ENCODE assay signal across 8 cellular contexts in the genomic region with DNA sequence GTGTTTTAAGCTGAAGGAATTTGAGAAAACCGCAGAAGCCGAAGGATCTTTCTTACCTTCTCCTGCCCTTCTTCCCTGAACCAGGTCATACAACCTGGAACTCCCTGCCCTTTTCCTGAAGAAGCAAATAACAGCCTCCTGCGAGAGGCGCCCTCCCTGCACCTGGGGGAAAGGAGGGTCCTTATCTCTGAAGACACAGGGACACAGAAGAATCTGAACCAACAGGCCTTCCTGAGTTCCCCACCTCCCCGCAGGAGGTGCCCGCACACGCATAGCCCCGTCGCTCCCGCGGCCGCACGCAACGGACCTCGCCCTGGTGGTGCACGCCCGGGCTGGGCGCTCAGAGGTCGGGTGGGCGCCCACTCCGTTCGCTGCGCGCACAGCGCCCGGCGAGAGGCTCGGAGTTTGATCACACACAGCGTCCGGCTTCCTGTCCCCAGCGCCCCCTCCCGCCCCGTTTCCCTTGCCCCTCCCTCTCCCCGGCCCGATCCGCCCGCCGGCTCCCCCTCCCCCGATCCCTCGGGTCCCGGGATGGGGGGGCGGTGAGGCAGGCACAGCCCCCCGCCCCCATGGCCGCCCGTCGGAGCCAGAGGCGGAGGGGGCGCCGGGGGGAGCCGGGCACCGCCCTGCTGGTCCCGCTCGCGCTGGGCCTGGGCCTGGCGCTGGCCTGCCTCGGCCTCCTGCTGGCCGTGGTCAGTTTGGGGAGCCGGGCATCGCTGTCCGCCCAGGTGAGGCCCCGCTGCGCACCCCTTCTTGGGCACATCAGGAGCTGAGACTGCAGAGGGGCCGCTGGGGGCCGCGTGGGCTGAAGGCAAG. TPM values are rescaled to one million over a fixed set of nuclear protein-coding genes. Genes with fewer than 3 reads are reported as not detected.
DNase-seq lines count a peak whose midpoint lies in the region; ATAC-seq and TF ChIP-seq lines count a peak whose summit lies in the region.

A gene with protein sequence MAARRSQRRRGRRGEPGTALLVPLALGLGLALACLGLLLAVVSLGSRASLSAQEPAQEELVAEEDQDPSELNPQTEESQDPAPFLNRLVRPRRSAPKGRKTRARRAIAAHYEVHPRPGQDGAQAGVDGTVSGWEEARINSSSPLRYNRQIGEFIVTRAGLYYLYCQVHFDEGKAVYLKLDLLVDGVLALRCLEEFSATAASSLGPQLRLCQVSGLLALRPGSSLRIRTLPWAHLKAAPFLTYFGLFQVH (plus strand): TSS at position 474 of the 816 bp plus-strand sequence. CDS start 96 bp downstream, at position 570.

- H3K27ac ChIP-seq in breast epithelium (peak within 1 kb of the TSS; percentile 89 to 94), skeletal muscle tissue (ENCODE audit: low read depth, low read length) (peak within 1 kb of the TSS; percentile 58)

- H3K27me3 Mint-ChIP-seq in immature natural killer cell (ENCODE audit: low read depth in 3 of 3) = peaks cover 0 to 8% (median 1%) of the 10 kb centered on the region in 3 donors
- H3K27me3 Mint-ChIP-seq in Caco-2 (ENCODE audit: insufficient read depth, unreplicated experiment) = no peaks in the 10 kb centered on the region

- H3K9me3 Mint-ChIP-seq in immature natural killer cell = no peaks in the 10 kb centered on the region
- H3K9me3 Mint-ChIP-seq in Caco-2 (ENCODE audit: unreplicated experiment) = no peaks in the 10 kb centered on the region

- H3K27me3 ChIP-seq in breast epithelium (no peaks in the 10 kb centered on the region), skeletal muscle tissue (ENCODE audit: control insufficient read depth in 3 of 3, insufficient read depth in 3 of 3, low read length in 3 of 3) (peaks cover 0 to 3% (median 0%) of the 10 kb centered on the region in 3 donors), Caco-2 (replicated peaks; ENCODE audit: control insufficient read depth, insufficient read depth, low read length) (no peaks in the 10 kb centered on the region)

- H3K4me1 ChIP-seq in breast epithelium (peaks cover 2 to 6% of the 10 kb centered on the region in 2 donors), skeletal muscle tissue (ENCODE audit: control insufficient read depth in 3 of 3, insufficient read depth in 3 of 3, low read length in 3 of 3) (peaks cover 14 to 20% (median 16%) of the 10 kb centered on the region in 3 donors), Caco-2 (peaks cover 4% of the 10 kb centered on the region; the same call in 1 of the 2 replicates)

- no peaks in the 10 kb centered on the region for H3K9me3 ChIP-seq in breast epithelium
- no peaks in the 10 kb centered on the region for H3K9me3 ChIP-seq in skeletal muscle tissue (ENCODE audit: control insufficient read depth in 3 of 3, low read length in 3 of 3)
- H3K9me3 ChIP-seq in Caco-2 = no peaks in the 10 kb centered on the region

- POLR2A ChIA-PET in Caco-2 (lab: Charles Lee) = interaction anchor here (0.6 kb wide), 1 partner anchor 13 kb away, joined by 3 read pairs; no protein-coding TSS in a partner anchor

- CTCF ChIA-PET in Caco-2 (lab: Charles Lee) = no interaction called here

- H3K4me1 Mint-ChIP-seq in immature natural killer cell (peaks cover 54 to 60% of the 10 kb centered on the region in 2 donors), Caco-2 (ENCODE audit: low read depth, unreplicated experiment) (peaks cover 10% of the 10 kb centered on the region)

- no peaks in the 10 kb centered on the region for H3K36me3 ChIP-seq in breast epithelium
- H3K36me3 ChIP-seq in skeletal muscle tissue (ENCODE audit: control insufficient read depth in 3 of 3, insufficient read depth in 3 of 3, low read length in 3 of 3) = peaks cover 0 to 12% (median 2%) of the 10 kb centered on the region in 3 donors
- no peaks in the 10 kb centered on the region for H3K36me3 ChIP-seq in Caco-2 (ENCODE audit: control insufficient read depth, insufficient read depth, low read length)

- DNase-seq in breast epithelium (ENCODE audit: low spot score in 2 of 2) (peak; percentile 27 to 70), immature natural killer cell (peak; percentile 61 to 66 (median 64)), Caco-2 (no peak)

- ATAC-seq in HG03354 (IDR thresholded peaks at IDR 0.05; ENCODE audit: poor library complexity, severe bottlenecking, unreplicated experiment) (no peak), GM21723 (IDR thresholded peaks at IDR 0.05; ENCODE audit: unreplicated experiment) (no peak)

- H3K36me3 Mint-ChIP-seq in immature natural killer cell = peaks cover 4 to 9% (median 8%) of the 10 kb centered on the region in 3 donors
- H3K36me3 Mint-ChIP-seq in Caco-2 (ENCODE audit: insufficient read depth, unreplicated experiment) = peaks cover 5% of the 10 kb centered on the region

- H3K4me3 Mint-ChIP-seq in immature natural killer cell = peak within 1 kb of the TSS; percentile 87 to 92 (median 89)
- H3K4me3 Mint-ChIP-seq in Caco-2 (ENCODE audit: unreplicated experiment) = no peak within 1 kb of the TSS

- BruUV-seq in Caco-2 (replicated peaks; lab: Mats Ljungman, UMichigan) = no TSS peak

- peak; percentile 65 for TF ChIP-seq POLR2A in GM18526 (IDR thresholded peaks at IDR 0.05; ENCODE audit: extremely low read depth, insufficient read length)
- TF ChIP-seq POLR2A in breast epithelium (IDR thresholded peaks at IDR 0.05) = no peak

- TF ChIP-seq CTCF in breast epithelium (IDR thresholded peaks at IDR 0.05) (peak in 2 of 3 donors; percentile 12 to 14), Caco-2 (IDR thresholded peaks at IDR 0.05; ENCODE audit: insufficient read depth in 1 of 2, low read depth in 1 of 2, low read length in 1 of 2, severe bottlenecking in 1 of 2, unreplicated experiment in 1 of 2) (no peak)

- intact Hi-C loops in T-helper 2 cell treated with Interferon-gamma antibody and Interleukin-4, amounts not matched to agents 100 ng/mL and 5 ng/mL, for 36 hours (cut with micrococcal nuclease) = no loop called here
- intact Hi-C loops in breast epithelium (cut with DNase I; ENCODE audit: low total_unique reads) = no loop called here
- intact Hi-C loops in Caco-2 (cut with micrococcal nuclease; ENCODE audit: unreplicated experiment) = no loop called here

- peak within 1 kb of the TSS; percentile 67 to 77 (median 76) for H3K4me3 ChIP-seq in breast epithelium
- H3K4me3 ChIP-seq in skeletal muscle tissue (ENCODE audit: low read length in 3 of 3) = peak within 1 kb of the TSS; percentile 84 to 91 (median 87)
- no peak within 1 kb of the TSS for H3K4me3 ChIP-seq in Caco-2 (ENCODE audit: low read depth, low read length)

- H3K9ac ChIP-seq in skeletal muscle tissue (ENCODE audit: low read depth in 1 of 3, low read length in 3 of 3) = peak within 1 kb of the TSS; percentile 82 to 87 (median 84)

- H3K27ac Mint-ChIP-seq in immature natural killer cell = peak within 1 kb of the TSS; percentile 90 to 93 (median 92)
- no peak within 1 kb of the TSS for H3K27ac Mint-ChIP-seq in Caco-2 (ENCODE audit: unreplicated experiment)

RNA-seq across cellular contexts. Expression of the gene that starts here (rescaled TPM):
- total RNA-seq in T-helper 2 cell treated with Interferon-gamma antibody and Interleukin-4, amounts not matched to agents 100 ng/mL and 5 ng/mL, for 36 hours = 66.6 and 67.0 TPM in 2 replicates
- total RNA-seq in breast epithelium (10 to 100 TPM; 39.3 to 65.3 (median 41.1) TPM), skeletal muscle tissue (4.7 TPM), Caco-2 (2022) (not detected in 2 replicates)
- 10 to 100 TPM; 32.1 to 69.9 (median 32.7) TPM for polyA plus RNA-seq in immature natural killer cell

Comparison
In these comparisons a context has a peak if more than half of its experiments do, and no peak if none do; other contexts are left out.
1. DNase-seq: peak in breast epithelium (2 of 2) and immature natural killer cell (3 of 3); none in Caco-2 (0 of 2).
2. CTCF ChIP-seq: peak in breast epithelium (2 of 3); none in Caco-2 (0 of 2).